ENCODE assay signal across 2 cellular contexts in genomic region chr19:37997911-37998344, GRCh38.
TF ChIP-seq lines count a peak whose summit lies in the region.

No MANE protein-coding gene starts in this region.

TF ChIP-seq in Ishikawa, 13 proteins besides CTCF, POLR2A, EP300 and RAD21 (continued from another document):
- TF ChIP-seq MAX (IDR thresholded peaks at IDR 0.05): peak; percentile 30; the same call in 1 of the 2 replicates
- no peak for TF ChIP-seq REST (IDR thresholded peaks at IDR 0.05; ENCODE audit: low read depth)
- TF ChIP-seq EGR1 (IDR thresholded peaks at IDR 0.05): no peak
- no peak for TF ChIP-seq USF1 (IDR thresholded peaks at IDR 0.05)

TF ChIP-seq in K562, 482 proteins besides CTCF, POLR2A, EP300 and RAD21 (continued from another document):
- no peak for TF ChIP-seq ZSCAN32 (CRISPR knock-in tag; IDR thresholded peaks at IDR 0.05)
- no peak for TF ChIP-seq TAF9B (IDR thresholded peaks at IDR 0.05; ENCODE audit: partially characterized antibody)
- no peak for TF ChIP-seq ELF2 (CRISPR knock-in tag; IDR thresholded peaks at IDR 0.05)
- no peak for TF ChIP-seq JUND (IDR thresholded peaks at IDR 0.05; ENCODE audit: borderline replicate concordance, low read depth, low read length)
- TF ChIP-seq JUND (tag; IDR thresholded peaks at IDR 0.05; ENCODE audit: borderline replicate concordance, low read depth, low read length): peak; percentile 29; the same call in 1 of the 3 replicates
- TF ChIP-seq NCOA4 (IDR thresholded peaks at IDR 0.05; ENCODE audit: partially characterized antibody): no peak
- no peak for TF ChIP-seq THRB (CRISPR knock-in tag; conservative IDR thresholded peaks at IDR 0.05)
- TF ChIP-seq NFIC (IDR thresholded peaks at IDR 0.05): peak; percentile 45; the same call in 1 of the 2 replicates
- peak; percentile 74 for TF ChIP-seq FOSL1 (tag; conservative IDR thresholded peaks at IDR 0.05)
